Comparison of ENCODE assay signal across 23 cellular contexts in genomic region chr2:124254621-124255020, GRCh38.
DNase-seq lines count a peak whose midpoint lies in the region; ATAC-seq, FAIRE-seq and TF ChIP-seq lines count a peak whose summit lies in the region.
"Had no signal": no experiment of that assay in that cellular context is flagged by ENCODE, and none has a peak within 500 bp of the region (broad histone marks: within the 10 kb centered on the region; RNA-seq: fewer than 3 reads in every experiment).

No MANE protein-coding gene starts in this region.

- no peaks in the 10 kb centered on the region for H4K20me1 ChIP-seq in astrocyte (ENCODE audit: insufficient read depth, low read length)

- H3K27me3 ChIP-seq in astrocyte (ENCODE audit: insufficient read depth, low read length), result no peaks in the 10 kb centered on the region
- H3K27me3 ChIP-seq: MG63 had no signal

- no peaks in the 10 kb centered on the region for H3K79me2 ChIP-seq in astrocyte (ENCODE audit: insufficient read depth, low read length)

- H3K36me3 ChIP-seq in astrocyte (ENCODE audit: insufficient read depth, low read length), result no peaks in the 10 kb centered on the region
- H3K36me3 ChIP-seq: MG63 had no signal

- TF ChIP-seq CTCF in astrocyte (IDR thresholded peaks at IDR 0.05; ENCODE audit: insufficient read depth, low read depth, low read length), result no peak
- TF ChIP-seq CTCF in fibroblast of the aortic adventitia (IDR thresholded peaks at IDR 0.05; ENCODE audit: insufficient read depth, low read length), result no peak

- H3K4me2 ChIP-seq in astrocyte (ENCODE audit: low read length), result no peak overlapping the region

- peaks cover 3% of the 10 kb centered on the region for H3K9me3 ChIP-seq in astrocyte (ENCODE audit: insufficient read depth, low read depth, low read length)
- H3K9me3 ChIP-seq: MG63 had no signal

- DNase-seq in AG08395 (ENCODE audit: low spot score) (peak; percentile 31), HT1080 (ENCODE audit: low read depth) (peak; percentile 9), astrocyte (ENCODE audit: low read depth) (peak; percentile 23), fibroblast of the aortic adventitia (ENCODE audit: low read depth) (peak; percentile 74), NCI-H1930 (lab: John Stamatoyannopoulos, UW) (no peak), midbrain (lab: John Stamatoyannopoulos, UW) (no peak)
- DNase-seq in activated naive CD4-positive, alpha-beta T cell treated with anti-CD3 and anti-CD28 coated beads, Interleukin-2, amount 10 ng/mL, durations not matched to agents 7 days and 5 days, result no peak
- DNase-seq: 8988T, COR-L47, DMS153, MG63, NCI-H1105, NCI-H1694 treated with DMSO at 0.1 percent for 48 hours, NCI-H510A, NCI-H82, SHP77 treated with DMSO at 0.1 percent for 48 hours had no signal

- no peak overlapping the region for H3K4me3 ChIP-seq in astrocyte (ENCODE audit: insufficient read depth, low read depth, low read length)
- H3K4me3 ChIP-seq in fibroblast of the aortic adventitia (ENCODE audit: low read depth, low read length), result no peak overlapping the region
- H3K4me3 ChIP-seq: K562, MG63 had no signal

- H3K36me3 Mint-ChIP-seq in astrocyte (ENCODE audit: low read depth, unreplicated experiment), result no peaks in the 10 kb centered on the region
- H3K36me3 Mint-ChIP-seq in activated naive CD4-positive, alpha-beta T cell treated with anti-CD3 and anti-CD28 coated beads, Interleukin-2, amount 10 ng/mL, durations not matched to agents 7 days and 5 days, result no peaks in the 10 kb centered on the region

- H3K27ac ChIP-seq in astrocyte (ENCODE audit: low read depth, low read length), result no peak overlapping the region
- H3K27ac ChIP-seq: C4-2B had no signal

- no peaks in the 10 kb centered on the region for H3K27me3 Mint-ChIP-seq in astrocyte (ENCODE audit: low read depth, unreplicated experiment)
- no peaks in the 10 kb centered on the region for H3K27me3 Mint-ChIP-seq in activated naive CD4-positive, alpha-beta T cell treated with anti-CD3 and anti-CD28 coated beads, Interleukin-2, amount 10 ng/mL, durations not matched to agents 7 days and 5 days

- H3K4me1 ChIP-seq in astrocyte (ENCODE audit: insufficient read depth, low read length), result no peaks in the 10 kb centered on the region

- H3K4me1 Mint-ChIP-seq in astrocyte (ENCODE audit: low read depth, unreplicated experiment), result peaks cover 10% of the 10 kb centered on the region
- H3K4me1 Mint-ChIP-seq in activated naive CD4-positive, alpha-beta T cell treated with anti-CD3 and anti-CD28 coated beads, Interleukin-2, amount 10 ng/mL, durations not matched to agents 7 days and 5 days, result no peaks in the 10 kb centered on the region

- no peak overlapping the region for H3K4me3 Mint-ChIP-seq in astrocyte (ENCODE audit: unreplicated experiment)
- no peak overlapping the region for H3K4me3 Mint-ChIP-seq in activated naive CD4-positive, alpha-beta T cell treated with anti-CD3 and anti-CD28 coated beads, Interleukin-2, amount 10 ng/mL, durations not matched to agents 7 days and 5 days

- no peak for FAIRE-seq in astrocyte (lab: Jason Lieb, UNC)
- FAIRE-seq: GM12892, GM19239, K562 had no signal

- H3K9ac ChIP-seq in astrocyte (ENCODE audit: low read length), result no peak overlapping the region

- CTCF ChIA-PET in activated naive CD4-positive, alpha-beta T cell treated with anti-CD3 and anti-CD28 coated beads, Interleukin-2, amount 10 ng/mL, durations not matched to agents 7 days and 5 days (lab: Charles Lee), result no interaction called here

- ATAC-seq in GM19023 (IDR thresholded peaks at IDR 0.05; ENCODE audit: unreplicated experiment), result no peak
- ATAC-seq: HCT116, K562, Panc1 had no signal

- H2AFZ ChIP-seq in astrocyte (ENCODE audit: low read depth, low read length), result no peak overlapping the region

- peaks cover 4% of the 10 kb centered on the region for H3K9me3 Mint-ChIP-seq in astrocyte (ENCODE audit: unreplicated experiment)
- peaks cover 6% of the 10 kb centered on the region for H3K9me3 Mint-ChIP-seq in activated naive CD4-positive, alpha-beta T cell treated with anti-CD3 and anti-CD28 coated beads, Interleukin-2, amount 10 ng/mL, durations not matched to agents 7 days and 5 days

- no peak overlapping the region for H3K27ac Mint-ChIP-seq in astrocyte (ENCODE audit: unreplicated experiment)
- no peak overlapping the region for H3K27ac Mint-ChIP-seq in activated naive CD4-positive, alpha-beta T cell treated with anti-CD3 and anti-CD28 coated beads, Interleukin-2, amount 10 ng/mL, durations not matched to agents 7 days and 5 days

Comparison
In these comparisons a context has a peak if more than half of its experiments do, and no peak if none do; other contexts are left out.
1. DNase-seq: peak in AG08395 (single experiment), HT1080 (single experiment), astrocyte (single experiment) and fibroblast of the aortic adventitia (single experiment); none in NCI-H1930 (0 of 2), midbrain (single experiment) and activated naive CD4-positive, alpha-beta T cell treated with anti-CD3 and anti-CD28 coated beads, Interleukin-2, amount 10 ng/mL, durations not matched to agents 7 days and 5 days (single experiment).